18 cellular contexts compared by ENCODE assay signal in genomic region chr9:138112090-138112748, GRCh38.
"Had no signal": no experiment of that assay in that cellular context is flagged by ENCODE, and none has a peak within 500 bp of the region (broad histone marks: within the 10 kb centered on the region; RNA-seq: fewer than 3 reads in every experiment).

No MANE protein-coding gene starts in this region.

- H3K4me1 ChIP-seq: esophagus squamous epithelium, heart right ventricle, lower lobe of right lung, pancreas, transverse colon had no signal

- H3K4me3 ChIP-seq: cardiac muscle cell, esophagus squamous epithelium, heart right ventricle, lower lobe of right lung, pancreas, transverse colon had no signal

- H3K27ac ChIP-seq: cardiac muscle cell, esophagus squamous epithelium, heart right ventricle, lower lobe of right lung, pancreas, transverse colon had no signal

- H3K4me2 ChIP-seq: SK-N-SH had no signal

- H3K9ac ChIP-seq: SK-N-SH had no signal

- DNase-seq: activated CD4-positive, alpha-beta T cell treated with anti-CD3 and anti-CD28 coated beads, Interleukin-2, amount 50 U/mL, for 1 hour; activated effector memory CD4-positive, alpha-beta T cell treated with Interleukin-2 at 50 U/mL for 16 hours; activated naive CD4-positive, alpha-beta T cell treated with anti-CD3 and anti-CD28 coated beads, Interleukin-2, amount 50 U/mL, for 16 hours; activated T-cell treated with anti-CD3 and anti-CD28 coated beads, Interleukin-2, amount 50 U/mL, for 4 hours; esophagus squamous epithelium; heart right ventricle; left cardiac atrium; lower lobe of right lung; nephron progenitor cell; pancreas; stimulated activated CD4-positive, alpha-beta T cell treated with anti-CD3 and anti-CD28 coated beads, Interleukin-2, amount 100 ng/mL, for 48 hours; stimulated activated naive B cell treated with anti-CD40 and anti-IgM and Interleukin-4, amounts not matched to agents 10 μg/mL and 1 μg/mL and 100 μg/mL, for 72 hours; T-helper 9 cell; transverse colon had no signal

- H3K36me3 ChIP-seq: cardiac muscle cell, esophagus squamous epithelium, heart right ventricle, lower lobe of right lung, pancreas, transverse colon had no signal

- H3K27me3 ChIP-seq: cardiac muscle cell, pancreas, transverse colon had no signal

- ATAC-seq: activated CD4-positive, CD25-positive, alpha-beta regulatory T cell treated with anti-CD3 and anti-CD28 coated beads, Interleukin-2, amount 50 U/mL, for 24 hours; activated T-cell treated with anti-CD3 and anti-CD28 coated beads, Interleukin-2, amount 50 U/mL, for 4 hours; heart right ventricle; left cardiac atrium; lower lobe of right lung; pancreas; stimulated activated naive B cell treated with anti-CD40 and anti-IgM and Interleukin-4, amounts not matched to agents 10 μg/mL and 1 μg/mL and 100 μg/mL, for 72 hours; T-cell had no signal

- H3K9me3 ChIP-seq: esophagus squamous epithelium, heart right ventricle, lower lobe of right lung, pancreas, SK-N-SH, transverse colon had no signal
